In genomic region chr6:47563162-47563561, GRCh38 we compare ENCODE assay signal across 28 cellular contexts.
"Had no signal": no experiment of that assay in that cellular context is flagged by ENCODE, and none has a peak within 500 bp of the region (broad histone marks: within the 10 kb centered on the region; RNA-seq: fewer than 3 reads in every experiment).

No MANE protein-coding gene starts in this region.

- H3K4me2 ChIP-seq: neural progenitor cell, smooth muscle cell had no signal

- H3K36me3 ChIP-seq: neural progenitor cell, ovary, suprapubic skin, tibial artery, upper lobe of right lung, uterus had no signal

- H3K9me3 ChIP-seq: ovary, psoas muscle, spleen, suprapubic skin, testis, tibial artery, transverse colon, upper lobe of right lung, uterus had no signal

- H3K4me3 ChIP-seq: neural progenitor cell, ovary, psoas muscle, skin epidermis, smooth muscle cell, spleen, suprapubic skin, testis, tibial artery, transverse colon, upper lobe of right lung, uterus had no signal

- H2AFZ ChIP-seq: neural progenitor cell, parathyroid adenoma had no signal

- H3K4me1 ChIP-seq: neural progenitor cell, parathyroid adenoma, psoas muscle, spleen, suprapubic skin, testis, tibial artery, transverse colon, upper lobe of right lung, uterus had no signal

- DNase-seq: naive thymus-derived CD4-positive, alpha-beta T cell; natural killer cell; occipital lobe; ovary; psoas muscle; right cardiac atrium; spleen; stimulated activated CD4-positive, alpha-beta T cell treated with anti-CD3 and anti-CD28 coated beads, Interleukin-12 subunit alpha, Interleukin-12 subunit beta, amount 100 ng/mL, for 4 hours; stimulated activated CD4-positive, alpha-beta T cell treated with anti-CD3 and anti-CD28 coated beads, Interleukin-1b, Interleukin-23, amount 100 ng/mL, for 48 hours; stimulated activated CD4-positive, alpha-beta T cell treated with anti-CD3 and anti-CD28 coated beads, Interleukin-4, amount 100 ng/mL, for 1 hour; stimulated activated CD4-positive, alpha-beta T cell treated with anti-CD3 and anti-CD28 coated beads, Interleukin-4, amount 100 ng/mL, for 4 hours; stimulated activated CD8-positive, alpha-beta memory T cell treated with anti-CD3 and anti-CD28 coated beads, Interleukin-4, amount 100 ng/mL, for 48 hours; stimulated activated naive CD4-positive, alpha-beta T cell; stimulated activated naive CD8-positive, alpha-beta T cell treated with anti-CD3 and anti-CD28 coated beads, Interleukin-15, amount 100 ng/mL, for 72 hours; stimulated activated naive CD8-positive, alpha-beta T cell treated with anti-CD3 and anti-CD28 coated beads, Interleukin-15, Interleukin-2, amounts not matched to agents 100 U/mL and 50 U/mL, for 24 hours; substantia nigra; testis; tibial artery; transverse colon; upper lobe of right lung; uterus had no signal

- H3K9ac ChIP-seq: neural progenitor cell, parathyroid adenoma had no signal

- ATAC-seq: naive thymus-derived CD4-positive, alpha-beta T cell; natural killer cell; psoas muscle; right cardiac atrium; sciatic nerve; stimulated activated memory B cell treated with anti-CD40 and anti-IgM and Interleukin-4, amounts not matched to agents 10 μg/mL and 1 μg/mL and 100 μg/mL, for 72 hours; stimulated activated naive CD8-positive, alpha-beta T cell treated with anti-CD3 and anti-CD28 coated beads, Interleukin-15, amount 100 ng/mL, for 72 hours; stimulated activated naive CD8-positive, alpha-beta T cell treated with anti-CD3 and anti-CD28 coated beads, Interleukin-15, Interleukin-2, amounts not matched to agents 100 U/mL and 50 U/mL, for 24 hours; upper lobe of right lung had no signal

- H3K27me3 ChIP-seq: neural progenitor cell, ovary, spleen, suprapubic skin, testis, tibial artery, transverse colon, upper lobe of right lung, uterus had no signal

- H3K27ac ChIP-seq: neural progenitor cell, ovary, parathyroid adenoma, psoas muscle, skin epidermis, spleen, suprapubic skin, testis, tibial artery, transverse colon, upper lobe of right lung, uterus had no signal
